3 cellular contexts compared by ENCODE assay signal in the genomic region with DNA sequence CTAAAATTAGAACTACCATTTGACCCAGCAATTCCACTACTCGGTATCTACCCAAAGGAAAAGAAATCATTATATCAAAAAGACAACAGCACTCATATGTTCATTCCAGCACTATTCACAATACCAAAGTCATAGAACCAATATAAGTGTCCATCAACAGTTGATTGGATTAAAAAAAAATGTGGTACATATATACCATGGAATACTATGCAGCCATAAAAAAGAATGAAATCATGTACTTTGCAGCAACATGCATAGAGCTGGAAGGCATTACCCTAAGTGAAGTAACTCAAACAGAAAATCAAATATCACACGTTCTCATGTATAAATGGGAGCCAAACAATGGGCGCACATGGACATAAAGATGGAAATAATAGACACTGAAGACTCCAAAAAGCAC.
TF ChIP-seq lines count a peak whose summit lies in the region.

No MANE protein-coding gene starts in this region.

TF ChIP-seq in HepG2, 621 proteins besides CTCF, POLR2A, EP300 and RAD21:
- TF ChIP-seq ZNF569 (CRISPR knock-in tag; IDR thresholded peaks at IDR 0.05; ENCODE audit: borderline replicate concordance) (no peak), CHD4 (IDR thresholded peaks at IDR 0.05; ENCODE audit: borderline replicate concordance, low read length) (0 out of 2 replicates have a peak, but pooled peaks have one; percentile 29)
TF ChIP-seq in HepG2: peak in this region for 1.

TF ChIP-seq in HEK293, 187 proteins besides CTCF, POLR2A, EP300 and RAD21:
- TF ChIP-seq ZNF146 (tag by site-specific recombination; IDR thresholded peaks at IDR 0.05) (peak; percentile 98), ZNF544 (tag by site-specific recombination; IDR thresholded peaks at IDR 0.05) (no peak)
- TF ChIP-seq, protein P1, sequence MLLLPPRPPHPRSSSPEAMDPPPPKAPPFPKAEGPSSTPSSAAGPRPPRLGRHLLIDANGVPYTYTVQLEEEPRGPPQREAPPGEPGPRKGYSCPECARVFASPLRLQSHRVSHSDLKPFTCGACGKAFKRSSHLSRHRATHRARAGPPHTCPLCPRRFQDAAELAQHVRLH (tag by site-specific recombination; IDR thresholded peaks at IDR 0.05): peak; percentile 79; the same call in 1 of the 2 replicates

TF ChIP-seq in K562, 482 proteins besides CTCF, POLR2A, EP300 and RAD21:
- TF ChIP-seq RBM25 (IDR thresholded peaks at IDR 0.05; ENCODE audit: low read depth, low read length, severe bottlenecking): peak; percentile 88
- no peak for TF ChIP-seq RBM14 (IDR thresholded peaks at IDR 0.05; ENCODE audit: borderline replicate concordance, insufficient read depth, low read depth, low read length)
- TF ChIP-seq ZNF146 (CRISPR knock-in tag; IDR thresholded peaks at IDR 0.05; ENCODE audit: unreplicated experiment): peak; percentile 91
- TF ChIP-seq KAT2B (IDR thresholded peaks at IDR 0.05; ENCODE audit: low read depth, low read length): no peak
